ENCODE assay signal across 1 cellular context in the genomic region with DNA sequence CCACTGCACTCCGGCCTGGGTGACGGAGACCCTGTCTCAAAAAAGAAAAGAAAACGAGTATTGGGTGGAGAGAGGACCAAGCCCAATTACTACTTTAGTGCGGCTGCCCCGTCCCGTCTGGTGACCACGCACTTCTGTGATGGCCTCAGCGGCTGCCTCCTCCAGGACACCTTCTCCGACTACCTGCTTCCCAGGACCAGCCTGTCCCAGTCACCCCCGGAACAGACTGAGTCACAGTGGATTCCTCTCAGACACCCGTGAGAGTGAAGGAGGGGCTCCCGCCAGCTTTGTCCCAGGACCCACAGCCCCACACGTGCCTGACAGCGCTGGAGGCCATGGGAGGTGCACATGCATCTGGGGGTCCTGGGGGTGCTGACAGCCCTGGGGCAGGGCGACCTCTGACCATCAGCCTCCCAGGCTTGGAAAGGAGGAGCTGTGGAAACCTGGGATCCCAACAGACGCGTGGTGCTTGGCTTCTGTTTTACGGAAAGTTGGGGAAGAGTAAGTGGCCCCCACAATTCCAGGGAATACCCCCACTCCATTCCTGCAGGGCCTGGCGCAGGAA.
TF ChIP-seq lines count a peak whose summit lies in the region.

No MANE protein-coding gene starts in this region.

TF ChIP-seq in HepG2, 621 proteins besides CTCF, POLR2A, EP300 and RAD21:
- TF ChIP-seq MED1 (CRISPR knock-in tag; IDR thresholded peaks at IDR 0.05) (no peak), REPIN1 (CRISPR knock-in tag; IDR thresholded peaks at IDR 0.05; ENCODE audit: borderline replicate concordance, low read depth) (no peak), IRF2 (CRISPR knock-in tag; IDR thresholded peaks at IDR 0.05) (no peak), GATA4 (IDR thresholded peaks at IDR 0.05; ENCODE audit: borderline replicate concordance, low read depth) (no peak), MLX (CRISPR knock-in tag; IDR thresholded peaks at IDR 0.05) (no peak), ZNF292 (CRISPR knock-in tag; IDR thresholded peaks at IDR 0.05; ENCODE audit: borderline replicate concordance, low read depth) (no peak), FUBP1 (CRISPR knock-in tag; IDR thresholded peaks at IDR 0.05; ENCODE audit: borderline replicate concordance) (no peak), ZNF614 (CRISPR knock-in tag; IDR thresholded peaks at IDR 0.05; ENCODE audit: borderline replicate concordance) (no peak), ZBTB20 (CRISPR knock-in tag; IDR thresholded peaks at IDR 0.05; ENCODE audit: borderline replicate concordance, low read depth) (no peak), ZNF740 (CRISPR knock-in tag; IDR thresholded peaks at IDR 0.05) (no peak), ZNF460 (CRISPR knock-in tag; IDR thresholded peaks at IDR 0.05; ENCODE audit: borderline replicate concordance) (no peak), ZNF549 (CRISPR knock-in tag; IDR thresholded peaks at IDR 0.05) (no peak), ZNF30 (CRISPR knock-in tag; IDR thresholded peaks at IDR 0.05) (no peak), SALL1 (CRISPR knock-in tag; IDR thresholded peaks at IDR 0.05) (no peak), ZNF841 (CRISPR knock-in tag; IDR thresholded peaks at IDR 0.05; ENCODE audit: borderline replicate concordance) (no peak), ZNF484 (CRISPR knock-in tag; IDR thresholded peaks at IDR 0.05; ENCODE audit: borderline replicate concordance, low read depth) (no peak), RFXANK (CRISPR knock-in tag; IDR thresholded peaks at IDR 0.05) (no peak)
- TF ChIP-seq, protein P1, sequence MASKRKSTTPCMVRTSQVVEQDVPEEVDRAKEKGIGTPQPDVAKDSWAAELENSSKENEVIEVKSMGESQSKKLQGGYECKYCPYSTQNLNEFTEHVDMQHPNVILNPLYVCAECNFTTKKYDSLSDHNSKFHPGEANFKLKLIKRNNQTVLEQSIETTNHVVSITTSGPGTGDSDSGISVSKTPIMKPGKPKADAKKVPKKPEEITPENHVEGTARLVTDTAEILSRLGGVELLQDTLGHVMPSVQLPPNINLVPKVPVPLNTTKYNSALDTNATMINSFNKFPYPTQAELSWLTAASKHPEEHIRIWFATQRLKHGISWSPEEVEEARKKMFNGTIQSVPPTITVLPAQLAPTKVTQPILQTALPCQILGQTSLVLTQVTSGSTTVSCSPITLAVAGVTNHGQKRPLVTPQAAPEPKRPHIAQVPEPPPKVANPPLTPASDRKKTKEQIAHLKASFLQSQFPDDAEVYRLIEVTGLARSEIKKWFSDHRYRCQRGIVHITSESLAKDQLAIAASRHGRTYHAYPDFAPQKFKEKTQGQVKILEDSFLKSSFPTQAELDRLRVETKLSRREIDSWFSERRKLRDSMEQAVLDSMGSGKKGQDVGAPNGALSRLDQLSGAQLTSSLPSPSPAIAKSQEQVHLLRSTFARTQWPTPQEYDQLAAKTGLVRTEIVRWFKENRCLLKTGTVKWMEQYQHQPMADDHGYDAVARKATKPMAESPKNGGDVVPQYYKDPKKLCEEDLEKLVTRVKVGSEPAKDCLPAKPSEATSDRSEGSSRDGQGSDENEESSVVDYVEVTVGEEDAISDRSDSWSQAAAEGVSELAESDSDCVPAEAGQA (IDR thresholded peaks at IDR 0.05; ENCODE audit: low read depth) = no peak
- TF ChIP-seq, protein P1 (CRISPR knock-in tag; IDR thresholded peaks at IDR 0.05; ENCODE audit: borderline replicate concordance) = no peak
- TF ChIP-seq, protein P2, sequence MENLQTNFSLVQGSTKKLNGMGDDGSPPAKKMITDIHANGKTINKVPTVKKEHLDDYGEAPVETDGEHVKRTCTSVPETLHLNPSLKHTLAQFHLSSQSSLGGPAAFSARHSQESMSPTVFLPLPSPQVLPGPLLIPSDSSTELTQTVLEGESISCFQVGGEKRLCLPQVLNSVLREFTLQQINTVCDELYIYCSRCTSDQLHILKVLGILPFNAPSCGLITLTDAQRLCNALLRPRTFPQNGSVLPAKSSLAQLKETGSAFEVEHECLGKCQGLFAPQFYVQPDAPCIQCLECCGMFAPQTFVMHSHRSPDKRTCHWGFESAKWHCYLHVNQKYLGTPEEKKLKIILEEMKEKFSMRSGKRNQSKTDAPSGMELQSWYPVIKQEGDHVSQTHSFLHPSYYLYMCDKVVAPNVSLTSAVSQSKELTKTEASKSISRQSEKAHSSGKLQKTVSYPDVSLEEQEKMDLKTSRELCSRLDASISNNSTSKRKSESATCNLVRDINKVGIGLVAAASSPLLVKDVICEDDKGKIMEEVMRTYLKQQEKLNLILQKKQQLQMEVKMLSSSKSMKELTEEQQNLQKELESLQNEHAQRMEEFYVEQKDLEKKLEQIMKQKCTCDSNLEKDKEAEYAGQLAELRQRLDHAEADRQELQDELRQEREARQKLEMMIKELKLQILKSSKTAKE (CRISPR knock-in tag; IDR thresholded peaks at IDR 0.05; ENCODE audit: borderline replicate concordance) = no peak
- TF ChIP-seq, protein P3, sequence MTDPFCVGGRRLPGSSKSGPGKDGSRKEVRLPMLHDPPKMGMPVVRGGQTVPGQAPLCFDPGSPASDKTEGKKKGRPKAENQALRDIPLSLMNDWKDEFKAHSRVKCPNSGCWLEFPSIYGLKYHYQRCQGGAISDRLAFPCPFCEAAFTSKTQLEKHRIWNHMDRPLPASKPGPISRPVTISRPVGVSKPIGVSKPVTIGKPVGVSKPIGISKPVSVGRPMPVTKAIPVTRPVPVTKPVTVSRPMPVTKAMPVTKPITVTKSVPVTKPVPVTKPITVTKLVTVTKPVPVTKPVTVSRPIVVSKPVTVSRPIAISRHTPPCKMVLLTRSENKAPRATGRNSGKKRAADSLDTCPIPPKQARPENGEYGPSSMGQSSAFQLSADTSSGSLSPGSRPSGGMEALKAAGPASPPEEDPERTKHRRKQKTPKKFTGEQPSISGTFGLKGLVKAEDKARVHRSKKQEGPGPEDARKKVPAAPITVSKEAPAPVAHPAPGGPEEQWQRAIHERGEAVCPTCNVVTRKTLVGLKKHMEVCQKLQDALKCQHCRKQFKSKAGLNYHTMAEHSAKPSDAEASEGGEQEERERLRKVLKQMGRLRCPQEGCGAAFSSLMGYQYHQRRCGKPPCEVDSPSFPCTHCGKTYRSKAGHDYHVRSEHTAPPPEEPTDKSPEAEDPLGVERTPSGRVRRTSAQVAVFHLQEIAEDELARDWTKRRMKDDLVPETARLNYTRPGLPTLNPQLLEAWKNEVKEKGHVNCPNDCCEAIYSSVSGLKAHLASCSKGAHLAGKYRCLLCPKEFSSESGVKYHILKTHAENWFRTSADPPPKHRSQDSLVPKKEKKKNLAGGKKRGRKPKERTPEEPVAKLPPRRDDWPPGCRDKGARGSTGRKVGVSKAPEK (CRISPR knock-in tag; IDR thresholded peaks at IDR 0.05; ENCODE audit: borderline replicate concordance) = no peak
TF ChIP-seq in HepG2: peak in this region for 0.
